20 cellular contexts compared by ENCODE assay signal in genomic region chr2:19623488-19623887, GRCh38.
DNase-seq lines count a peak whose midpoint lies in the region; ATAC-seq and TF ChIP-seq lines count a peak whose summit lies in the region.
"Had no signal": no experiment of that assay in that cellular context is flagged by ENCODE, and none has a peak within 500 bp of the region (broad histone marks: within the 10 kb centered on the region; RNA-seq: fewer than 3 reads in every experiment).

No MANE protein-coding gene starts in this region.

- DNase-seq in AG20443 (ENCODE audit: low spot score) (peak; percentile 29), astrocyte of the cerebellum (ENCODE audit: low read depth) (peak; percentile 83), glomerular visceral epithelial cell (ENCODE audit: extremely low spot score) (peak; percentile 64), mucosa of gallbladder (ENCODE audit: low spot score) (no peak), SW480 (ENCODE audit: low spot score) (no peak), CD14-positive monocyte (ENCODE audit: low spot score) (no peak)
- DNase-seq: activated CD4-positive, alpha-beta T cell treated with anti-CD3 and anti-CD28 coated beads for 48 hours; anterior cingulate cortex; effector memory CD4-positive, alpha-beta T cell; left ventricle myocardium superior; NCI-H524; stimulated activated naive CD8-positive, alpha-beta T cell treated with anti-CD3 and anti-CD28 coated beads, Interleukin-15, Interleukin-2, amounts not matched to agents 100 U/mL and 50 U/mL, for 24 hours had no signal

- in situ Hi-C loops in astrocyte of the cerebellum (cut with HindIII; ENCODE audit: low sequenced_read_pairs), result no loop called here

- TF ChIP-seq EP300 in Ishikawa (IDR thresholded peaks at IDR 0.05; ENCODE audit: borderline replicate concordance), result no peak

- no peak overlapping the region for H3K4me3 ChIP-seq in astrocyte of the cerebellum (ENCODE audit: low read depth, low read length)
- H3K4me3 ChIP-seq: BLaER1 treated with 17β-estradiol and CSF1 and Interleukin-3, amounts not matched to agents 10 nM and 100 nM; HAP-1; right atrium auricular region had no signal

- no peaks in the 10 kb centered on the region for H3K4me1 Mint-ChIP-seq in CD14-positive monocyte

- no peak for ATAC-seq in HG03280 (IDR thresholded peaks at IDR 0.05; ENCODE audit: unreplicated experiment)
- ATAC-seq: left ventricle myocardium superior; natural killer cell treated with Interleukin-12 subunit alpha and Interleukin-12 subunit beta and Interleukin-15 and Interleukin-18, amount 100 ng/mL, for 72 hours; stimulated activated naive CD8-positive, alpha-beta T cell treated with anti-CD3 and anti-CD28 coated beads, Interleukin-15, Interleukin-2, amounts not matched to agents 100 U/mL and 50 U/mL, for 24 hours had no signal

- intact Hi-C loops in CD14-positive monocyte (cut with micrococcal nuclease), result no loop called here

- TF ChIP-seq RAD21 in Ishikawa (IDR thresholded peaks at IDR 0.05; ENCODE audit: low read depth), result no peak

- no peak overlapping the region for H3K4me3 Mint-ChIP-seq in CD14-positive monocyte
- H3K4me3 Mint-ChIP-seq: activated T-helper 1 cell treated with anti-CD3 and anti-CD28 coated beads, Interleukin-12 subunit alpha, Interleukin-12 subunit beta, Interleukin-2, Interleukin-4 antibody, amounts not matched to agents 30 ng/mL and 10 ng/mL and 1 ng/mL, durations not matched to agents 14 hours and 24 hours and 36 hours; natural killer cell treated with Interleukin-12 subunit alpha and Interleukin-12 subunit beta and Interleukin-15 and Interleukin-18, amount 100 ng/mL, for 72 hours; T-helper 2 cell treated with Interferon-gamma antibody and Interleukin-4, amounts not matched to agents 5 μg/mL and 100 μg/mL, for 36 hours had no signal

- H3K27ac Mint-ChIP-seq in CD14-positive monocyte, result no peak overlapping the region
- H3K27ac Mint-ChIP-seq: activated T-helper 1 cell treated with anti-CD3 and anti-CD28 coated beads, Interleukin-12 subunit alpha, Interleukin-12 subunit beta, Interleukin-2, Interleukin-4 antibody, amounts not matched to agents 30 ng/mL and 10 ng/mL and 1 ng/mL, durations not matched to agents 14 hours and 24 hours and 36 hours; natural killer cell treated with Interleukin-12 subunit alpha and Interleukin-12 subunit beta and Interleukin-15 and Interleukin-18, amount 100 ng/mL, for 72 hours; T-helper 2 cell treated with Interferon-gamma antibody and Interleukin-4, amounts not matched to agents 5 μg/mL and 100 μg/mL, for 36 hours had no signal

- no peaks in the 10 kb centered on the region for H3K36me3 Mint-ChIP-seq in CD14-positive monocyte
- H3K36me3 Mint-ChIP-seq: natural killer cell treated with Interleukin-12 subunit alpha and Interleukin-12 subunit beta and Interleukin-15 and Interleukin-18, amount 100 ng/mL, for 72 hours had no signal

- TF ChIP-seq CTCF in astrocyte of the cerebellum (IDR thresholded peaks at IDR 0.05; ENCODE audit: low read depth, low read length, missing control alignments) (no peak), CD14-positive monocyte (IDR thresholded peaks at IDR 0.05) (no peak)

- peaks cover 0 to 5% (median 3%) of the 10 kb centered on the region in 7 donors for H3K9me3 Mint-ChIP-seq in CD14-positive monocyte
- H3K9me3 Mint-ChIP-seq: activated T-helper 1 cell treated with anti-CD3 and anti-CD28 coated beads, Interleukin-12 subunit alpha, Interleukin-12 subunit beta, Interleukin-2, Interleukin-4 antibody, amounts not matched to agents 30 ng/mL and 10 ng/mL and 1 ng/mL, durations not matched to agents 14 hours and 24 hours and 36 hours had no signal

- H3K27me3 Mint-ChIP-seq in CD14-positive monocyte (ENCODE audit: low read depth in 3 of 3), result peaks cover 0 to 1% (median 0%) of the 10 kb centered on the region in 3 donors

TF ChIP-seq in Ishikawa, 13 proteins besides CTCF, POLR2A, EP300 and RAD21:
- no peak for TF ChIP-seq TCF12 (IDR thresholded peaks at IDR 0.05; ENCODE audit: low read depth)
- peak; percentile 85 for TF ChIP-seq NFIC (IDR thresholded peaks at IDR 0.05)
- no peak for TF ChIP-seq MAX (IDR thresholded peaks at IDR 0.05)
- TF ChIP-seq CEBPB (IDR thresholded peaks at IDR 0.05), result no peak

Comparison
In these comparisons a context has a peak if more than half of its experiments do, and no peak if none do; other contexts are left out.
1. DNase-seq: peak in AG20443 (single experiment), astrocyte of the cerebellum (single experiment) and glomerular visceral epithelial cell (single experiment); none in mucosa of gallbladder (single experiment), SW480 (single experiment) and CD14-positive monocyte (single experiment).